31 cellular contexts compared by ENCODE assay signal in the genomic region with DNA sequence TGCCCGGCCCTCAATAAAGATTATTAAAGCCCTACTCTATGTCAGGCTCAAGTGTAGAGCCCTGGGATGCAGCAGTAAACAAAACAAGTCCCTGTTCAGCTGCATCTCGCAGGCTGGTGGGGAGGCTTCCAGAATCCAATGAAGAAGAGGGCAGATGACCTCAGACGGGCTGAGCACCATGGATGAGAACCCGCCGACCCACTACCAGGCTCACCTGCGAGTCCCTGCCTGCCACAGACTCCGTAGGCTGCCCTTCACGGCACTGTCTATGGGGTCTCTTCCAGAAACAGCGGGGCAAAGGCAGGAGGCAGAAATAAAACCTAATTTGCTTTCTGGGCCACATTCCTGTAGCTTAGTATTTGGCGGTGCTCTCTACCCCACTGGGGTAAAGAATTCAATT. TPM values are rescaled to one million over a fixed set of nuclear protein-coding genes. Genes with fewer than 3 reads are reported as not detected.
"Had no signal": no experiment of that assay in that cellular context is flagged by ENCODE, and none has a peak within 500 bp of the region (broad histone marks: within the 10 kb centered on the region; RNA-seq: fewer than 3 reads in every experiment).

No MANE protein-coding gene starts in this region.

- FAIRE-seq: RCC 7860, TTC549 had no signal

- H3K27me3 ChIP-seq: adrenal gland, breast epithelium had no signal

- H3K27ac ChIP-seq: adrenal gland, VCaP had no signal

- DNase-seq: activated CD4-positive, alpha-beta memory T cell treated with anti-CD3 and anti-CD28 coated beads for 36 hours; activated CD4-positive, alpha-beta T cell treated with anti-CD3 and anti-CD28 coated beads, Interleukin-2, amount 10 ng/mL, durations not matched to agents 7 days and 5 days; activated CD4-positive, CD25-positive, alpha-beta regulatory T cell; activated CD8-positive, alpha-beta memory T cell treated with anti-CD3 and anti-CD28 coated beads for 24 hours; activated gamma-delta T cell treated with Interleukin-2 at 50 U/mL for 16 hours; activated naive CD4-positive, alpha-beta T cell treated with anti-CD3 and anti-CD28 coated beads, Interleukin-2, amount 10 ng/mL, durations not matched to agents 7 days and 5 days; activated naive CD8-positive, alpha-beta T cell treated with anti-CD3 and anti-CD28 coated beads for 36 hours; activated T-cell treated with anti-CD3 and anti-CD28 coated beads, Interleukin-2, amount 50 U/mL, for 48 hours; adrenal gland; anterior cingulate cortex; central memory CD4-positive, alpha-beta T cell; MV-4-11; NCI-H1092 treated with DMSO at 0.1 percent for 48 hours; NCI-H1417 treated with DMSO at 0.1 percent for 48 hours; NCI-H1694; NCI-H2029; NCI-H2107; NCI-H2171 treated with DMSO at 0.1 percent for 48 hours; NCI-H226; NCI-H526; NCI-H774; PC-3; SHP77 treated with DMSO at 0.1 percent for 48 hours; T-helper 17 cell; T-helper 9 cell had no signal

- H3K36me3 ChIP-seq: adrenal gland, breast epithelium had no signal

- H3K9me3 ChIP-seq: adrenal gland, breast epithelium had no signal

- ATAC-seq: activated T-helper 17 cell treated with anti-CD3 and anti-CD28 coated beads, Interleukin-2, amount 50 U/mL, for 72 hours; PC-3; T-helper 17 cell had no signal

- H3K4me3 ChIP-seq: adrenal gland, breast epithelium had no signal

RNA-seq across cellular contexts. Expression of a gene that starts 22.7 kb away (rescaled TPM):
- total RNA-seq: activated CD4-positive, alpha-beta T cell treated with anti-CD3 and anti-CD28 coated beads, Interleukin-2, amount 10 ng/mL, durations not matched to agents 7 days and 5 days; SK-MEL-5 had no signal
